ENCODE assay signal across 18 cellular contexts in genomic region chr4:71570492-71570891, GRCh38.
DNase-seq lines count a peak whose midpoint lies in the region; ATAC-seq, FAIRE-seq and TF ChIP-seq lines count a peak whose summit lies in the region.
"Had no signal": no experiment of that assay in that cellular context is flagged by ENCODE, and none has a peak within 500 bp of the region (broad histone marks: within the 10 kb centered on the region; RNA-seq: fewer than 3 reads in every experiment).

No MANE protein-coding gene starts in this region.

- H2BK12ac ChIP-seq in trophoblast cell (ENCODE audit: low read length), result peak overlapping the region; percentile 49

- peaks cover 29% of the 10 kb centered on the region for H3K4me1 Mint-ChIP-seq in astrocyte (ENCODE audit: low read depth, unreplicated experiment)

- no peak for TF ChIP-seq CTCF in astrocyte (IDR thresholded peaks at IDR 0.05; ENCODE audit: insufficient read depth, low read depth, low read length)

- H3K4me1 ChIP-seq in astrocyte (ENCODE audit: insufficient read depth, low read length) (peaks cover 4% of the 10 kb centered on the region), trophoblast cell (ENCODE audit: control insufficient read depth in 1 of 2, insufficient read depth in 2 of 2, low read length in 2 of 2) (peaks cover 0 to 6% of the 10 kb centered on the region in 2 experiments)
- H3K4me1 ChIP-seq: BLaER1 had no signal

- H2AFZ ChIP-seq in astrocyte (ENCODE audit: low read depth, low read length), result peak overlapping the region; percentile 1
- H2AFZ ChIP-seq in trophoblast cell (ENCODE audit: insufficient read depth, low read length, poor library complexity), result no peak overlapping the region

- H3K27me3 Mint-ChIP-seq in astrocyte (ENCODE audit: low read depth, unreplicated experiment), result no peaks in the 10 kb centered on the region

- H3K9me3 ChIP-seq in astrocyte (ENCODE audit: insufficient read depth, low read depth, low read length), result no peaks in the 10 kb centered on the region
- no peaks in the 10 kb centered on the region for H3K9me3 ChIP-seq in trophoblast cell (ENCODE audit: insufficient read depth, low read depth, low read length)
- H3K9me3 ChIP-seq: BLaER1, MG63 had no signal

- peaks cover 2% of the 10 kb centered on the region for H3K9me3 Mint-ChIP-seq in astrocyte (ENCODE audit: unreplicated experiment)
- H3K9me3 Mint-ChIP-seq: HFFc6 had no signal

- H4K20me1 ChIP-seq in astrocyte (ENCODE audit: insufficient read depth, low read length), result no peaks in the 10 kb centered on the region
- H4K20me1 ChIP-seq: BLaER1 had no signal

- H2BK5ac ChIP-seq in trophoblast cell (ENCODE audit: low read depth, low read length, poor library complexity), result no peak overlapping the region

- H3K27me3 ChIP-seq in astrocyte (ENCODE audit: insufficient read depth, low read length), result no peaks in the 10 kb centered on the region
- H3K27me3 ChIP-seq in trophoblast cell (ENCODE audit: insufficient read depth, low read length), result no peaks in the 10 kb centered on the region
- H3K27me3 ChIP-seq: BLaER1, MG63 had no signal

- H2AK5ac ChIP-seq in trophoblast cell (ENCODE audit: low read length), result no peak overlapping the region

- H3K4me2 ChIP-seq in astrocyte (ENCODE audit: low read length), result peak overlapping the region; percentile 40
- H3K4me2 ChIP-seq in trophoblast cell (ENCODE audit: low read length), result no peak overlapping the region
- H3K4me2 ChIP-seq: BLaER1, KMS-11 had no signal

- H3K23ac ChIP-seq in trophoblast cell (ENCODE audit: low read length), result no peak overlapping the region

- no peak overlapping the region for H3K14ac ChIP-seq in trophoblast cell (ENCODE audit: low read length)

- no peaks in the 10 kb centered on the region for H3K36me3 ChIP-seq in astrocyte (ENCODE audit: insufficient read depth, low read length)
- no peaks in the 10 kb centered on the region for H3K36me3 ChIP-seq in trophoblast cell (ENCODE audit: control insufficient read depth in 1 of 2, insufficient read depth in 2 of 2, low read length in 2 of 2)
- H3K36me3 ChIP-seq: BLaER1, MG63 had no signal

- H3K79me2 ChIP-seq in astrocyte (ENCODE audit: insufficient read depth, low read length), result no peaks in the 10 kb centered on the region
- no peaks in the 10 kb centered on the region for H3K79me2 ChIP-seq in trophoblast cell (ENCODE audit: control insufficient read depth, insufficient read depth, low read length, poor library complexity)

- H3K9ac ChIP-seq in astrocyte (ENCODE audit: low read length), result no peak overlapping the region
- no peak overlapping the region for H3K9ac ChIP-seq in trophoblast cell (ENCODE audit: low read length)
- H3K9ac ChIP-seq: BLaER1, KMS-11 had no signal

- no peak overlapping the region for H4K12ac ChIP-seq in trophoblast cell (ENCODE audit: low read depth, low read length)

- no CpG with 5 or more reads among the region's 3 CpGs for WGBS in trophoblast cell (ENCODE audit: extremely low coverage, insufficient coverage, insufficient read length)

- H3K27ac ChIP-seq in astrocyte (ENCODE audit: low read depth, low read length), result peak overlapping the region; percentile 39
- peak overlapping the region; percentile 14 for H3K27ac ChIP-seq in trophoblast cell (ENCODE audit: low read depth, low read length)
- H3K27ac ChIP-seq: BLaER1, KMS-11, SK-N-MC had no signal

- DNase-seq in M059J (ENCODE audit: low read depth), result peak; percentile 29
- peak; percentile 90 for DNase-seq in astrocyte (ENCODE audit: low read depth)
- peak; percentile 6 for DNase-seq in iris pigment epithelial cell (ENCODE audit: low read depth)
- DNase-seq in trophoblast cell, result no peak
- DNase-seq in midbrain (lab: John Stamatoyannopoulos, UW), result no peak
- DNase-seq: DMS153, HFFc6, MG63, NCI-H1092 treated with DMSO at 0.1 percent for 48 hours, NCI-H187, NCI-H446 had no signal

- H2BK120ac ChIP-seq in trophoblast cell (ENCODE audit: insufficient read depth, low read length, poor library complexity), result no peak overlapping the region

- H4K8ac ChIP-seq in trophoblast cell (ENCODE audit: low read depth, low read length), result no peak overlapping the region

- H3K4me3 ChIP-seq in astrocyte (ENCODE audit: insufficient read depth, low read depth, low read length), result no peak overlapping the region
- no peak overlapping the region for H3K4me3 ChIP-seq in trophoblast cell (ENCODE audit: low read depth, low read length)
- H3K4me3 ChIP-seq: BLaER1, MG63, SK-N-MC had no signal

- H3K18ac ChIP-seq in trophoblast cell (ENCODE audit: low read length), result no peak overlapping the region

- no peak overlapping the region for H3K4ac ChIP-seq in trophoblast cell (ENCODE audit: low read depth, low read length)

- H4K91ac ChIP-seq in trophoblast cell (ENCODE audit: low read depth, low read length), result no peak overlapping the region

- H3K4me3 Mint-ChIP-seq in astrocyte (ENCODE audit: unreplicated experiment), result no peak overlapping the region
- H3K4me3 Mint-ChIP-seq: HFFc6 had no signal

- H3K27ac Mint-ChIP-seq in astrocyte (ENCODE audit: unreplicated experiment), result peak overlapping the region; percentile 90
- H3K27ac Mint-ChIP-seq: HFFc6 had no signal

- ATAC-seq in GM18909 (IDR thresholded peaks at IDR 0.05; ENCODE audit: poor library complexity, unreplicated experiment) (no peak), HG03159 (IDR thresholded peaks at IDR 0.05; ENCODE audit: unreplicated experiment) (no peak), GM21515 (IDR thresholded peaks at IDR 0.05; ENCODE audit: unreplicated experiment) (no peak)

- H3K79me1 ChIP-seq in trophoblast cell (ENCODE audit: low read length), result no peaks in the 10 kb centered on the region

- no peaks in the 10 kb centered on the region for H3K36me3 Mint-ChIP-seq in astrocyte (ENCODE audit: low read depth, unreplicated experiment)

- no peak for FAIRE-seq in astrocyte (lab: Jason Lieb, UNC)
- FAIRE-seq: GM12891 had no signal

Comparison
In these comparisons a context has a peak if more than half of its experiments do, and no peak if none do; other contexts are left out.
1. DNase-seq: peak in M059J (single experiment), astrocyte (single experiment) and iris pigment epithelial cell (single experiment); none in trophoblast cell (0 of 2) and midbrain (single experiment).